24 cellular contexts compared by ENCODE assay signal in genomic region chr4:75639124-75639695, GRCh38. TPM values are rescaled to one million over a fixed set of nuclear protein-coding genes. Genes with fewer than 3 reads are reported as not detected.
DNase-seq lines count a peak whose midpoint lies in the region; ATAC-seq and TF ChIP-seq lines count a peak whose summit lies in the region.
"Had no signal": no experiment of that assay in that cellular context is flagged by ENCODE, and none has a peak within 500 bp of the region (broad histone marks: within the 10 kb centered on the region; RNA-seq: fewer than 3 reads in every experiment).

No MANE protein-coding gene starts in this region.

- CTCF ChIA-PET in activated CD8-positive, alpha-beta T cell treated with anti-CD3 and anti-CD28 coated beads for 36 hours (lab: Charles Lee): interaction anchor here (1.1 to 2.6 kb wide), 3 partner anchors 15 to 85 kb away, joined by 3 to 8 read pairs (median 5); partner anchors contain the start of gene USO1
- CTCF ChIA-PET in Caco-2 (lab: Charles Lee): no interaction called here

- 55 to 65% methylated on average over 7 of the region's 7 CpGs for WGBS in upper lobe of left lung, 2 donors

- TF ChIP-seq POLR2A in upper lobe of left lung (IDR thresholded peaks at IDR 0.05): no peak
- TF ChIP-seq POLR2A in gastrocnemius medialis (IDR thresholded peaks at IDR 0.05): no peak

- H3K4me1 Mint-ChIP-seq in activated T-cell treated with anti-CD3 and anti-CD28 coated beads, Interleukin-2, amount 50 U/mL, for 72 hours (ENCODE audit: low read depth): peaks cover 8% of the 10 kb centered on the region
- peaks cover 14% of the 10 kb centered on the region for H3K4me1 Mint-ChIP-seq in activated CD8-positive, alpha-beta T cell treated with anti-CD3 and anti-CD28 coated beads for 36 hours (ENCODE audit: low read depth)
- no peaks in the 10 kb centered on the region for H3K4me1 Mint-ChIP-seq in Caco-2 (ENCODE audit: low read depth, unreplicated experiment)
- H3K4me1 Mint-ChIP-seq: B cell had no signal

- peaks cover 1 to 15% of the 10 kb centered on the region in 2 donors for H3K36me3 Mint-ChIP-seq in activated T-cell treated with anti-CD3 and anti-CD28 coated beads, Interleukin-2, amount 50 U/mL, for 72 hours (ENCODE audit: insufficient read depth in 2 of 2)
- H3K36me3 Mint-ChIP-seq in activated CD8-positive, alpha-beta T cell treated with anti-CD3 and anti-CD28 coated beads for 36 hours (ENCODE audit: low read depth): peaks cover 26% of the 10 kb centered on the region
- peaks cover 33% of the 10 kb centered on the region for H3K36me3 Mint-ChIP-seq in Caco-2 (ENCODE audit: insufficient read depth, unreplicated experiment)

- no peak for TF ChIP-seq CTCF in activated CD8-positive, alpha-beta T cell treated with anti-CD3 and anti-CD28 coated beads for 36 hours (IDR thresholded peaks at IDR 0.05)
- TF ChIP-seq CTCF in upper lobe of left lung (IDR thresholded peaks at IDR 0.05) (no peak), Caco-2 (IDR thresholded peaks at IDR 0.05; ENCODE audit: insufficient read depth in 1 of 2, low read depth in 1 of 2, low read length in 1 of 2, severe bottlenecking in 1 of 2, unreplicated experiment in 1 of 2) (no peak), gastrocnemius medialis (IDR thresholded peaks at IDR 0.05 in 4 of 5, conservative IDR thresholded peaks at IDR 0.05 in 1 of 5) (no peak)

- no peak for DNase-seq in activated T-cell treated with anti-CD3 and anti-CD28 coated beads, Interleukin-2, amount 50 U/mL, for 72 hours
- DNase-seq in activated T-cell treated with anti-CD3 and anti-CD28 coated beads for 4 hours (no peak), left lobe of liver (ENCODE audit: low spot score) (no peak), upper lobe of left lung (peak in 1 of 2 donors; percentile 82), GOT3 (lab: John Stamatoyannopoulos, UW) (no peak), Caco-2 (no peak), gastrocnemius medialis (no peak)
- no peak for DNase-seq in activated CD8-positive, alpha-beta T cell treated with anti-CD3 and anti-CD28 coated beads for 36 hours
- DNase-seq: activated CD4-positive, alpha-beta T cell treated with anti-CD3 and anti-CD28 coated beads, Interleukin-2, amount 50 U/mL, for 4 hours; activated naive CD4-positive, alpha-beta T cell treated with anti-CD3 and anti-CD28 coated beads for 36 hours; activated T-cell treated with anti-CD3 and anti-CD28 coated beads, Interleukin-2, amount 50 U/mL, for 1 hour; foreskin melanocyte; hypothalamus; NCI-H1436 treated with DMSO at 0.1 percent for 48 hours; NCI-H526; occipital lobe; retina; SK-N-SH; spleen; stimulated activated CD4-positive, alpha-beta T cell treated with anti-CD3 and anti-CD28 coated beads, Interleukin-4, amount 100 ng/mL, for 1 hour; stimulated activated naive CD4-positive, alpha-beta T cell treated with Interleukin-2 at 50 U/mL for 16 hours; tibial artery had no signal

- H3K4me1 ChIP-seq in upper lobe of left lung (peaks cover 0 to 12% (median 9%) of the 10 kb centered on the region in 4 donors), Caco-2 (no peaks in the 10 kb centered on the region), gastrocnemius medialis (no peaks in the 10 kb centered on the region)

- no peaks in the 10 kb centered on the region for H3K9me3 ChIP-seq in upper lobe of left lung
- H3K9me3 ChIP-seq in Caco-2: no peaks in the 10 kb centered on the region
- no peaks in the 10 kb centered on the region for H3K9me3 ChIP-seq in gastrocnemius medialis
- H3K9me3 ChIP-seq: SK-N-SH, spleen, tibial artery had no signal

- H3K27me3 ChIP-seq in upper lobe of left lung (no peaks in the 10 kb centered on the region), Caco-2 (replicated peaks; ENCODE audit: control insufficient read depth, insufficient read depth, low read length) (no peaks in the 10 kb centered on the region), gastrocnemius medialis (no peaks in the 10 kb centered on the region)
- H3K27me3 ChIP-seq: spleen, tibial artery had no signal

- peak overlapping the region in 2 of 4 donors; percentile 8 to 16 for H3K27ac ChIP-seq in upper lobe of left lung
- H3K27ac ChIP-seq in gastrocnemius medialis: no peak overlapping the region
- H3K27ac ChIP-seq: HL-60, spleen, tibial artery had no signal

- in situ Hi-C loops in gastrocnemius medialis (cut with MboI; ENCODE audit: low sequenced_read_pairs in 4 of 4): no loop called here

- POLR2A ChIA-PET in activated CD8-positive, alpha-beta T cell treated with anti-CD3 and anti-CD28 coated beads for 36 hours (lab: Charles Lee): interaction anchor here (0.9 to 1.5 kb wide), 4 partner anchors 10 to 85 kb away, joined by 3 to 4 read pairs (median 4); partner anchors contain the start of gene USO1
- POLR2A ChIA-PET in Caco-2 (lab: Charles Lee): no interaction called here

- no peaks in the 10 kb centered on the region for H3K9me3 Mint-ChIP-seq in activated T-cell treated with anti-CD3 and anti-CD28 coated beads, Interleukin-2, amount 50 U/mL, for 72 hours
- no peaks in the 10 kb centered on the region for H3K9me3 Mint-ChIP-seq in activated CD8-positive, alpha-beta T cell treated with anti-CD3 and anti-CD28 coated beads for 36 hours
- H3K9me3 Mint-ChIP-seq in Caco-2 (ENCODE audit: unreplicated experiment): no peaks in the 10 kb centered on the region
- H3K9me3 Mint-ChIP-seq: activated naive CD4-positive, alpha-beta T cell treated with anti-CD3 and anti-CD28 coated beads for 36 hours had no signal

- peaks cover 0 to 11% (median 2%) of the 10 kb centered on the region in 4 donors for H3K36me3 ChIP-seq in upper lobe of left lung
- no peaks in the 10 kb centered on the region; the same call in 1 of the 2 replicates for H3K36me3 ChIP-seq in Caco-2 (ENCODE audit: control insufficient read depth, insufficient read depth, low read length)
- peaks cover 0 to 12% of the 10 kb centered on the region in 2 donors for H3K36me3 ChIP-seq in gastrocnemius medialis

- H3K4me3 Mint-ChIP-seq in activated T-cell treated with anti-CD3 and anti-CD28 coated beads, Interleukin-2, amount 50 U/mL, for 72 hours: no peak overlapping the region
- no peak overlapping the region for H3K4me3 Mint-ChIP-seq in activated CD8-positive, alpha-beta T cell treated with anti-CD3 and anti-CD28 coated beads for 36 hours
- H3K4me3 Mint-ChIP-seq in Caco-2 (ENCODE audit: unreplicated experiment): no peak overlapping the region
- H3K4me3 Mint-ChIP-seq: activated naive CD4-positive, alpha-beta T cell treated with anti-CD3 and anti-CD28 coated beads for 36 hours; B cell had no signal

- H3K4me3 ChIP-seq in upper lobe of left lung (no peak overlapping the region), Caco-2 (ENCODE audit: low read depth, low read length) (no peak overlapping the region), gastrocnemius medialis (no peak overlapping the region)
- H3K4me3 ChIP-seq: spleen, tibial artery had no signal

- H3K27me3 Mint-ChIP-seq in activated T-cell treated with anti-CD3 and anti-CD28 coated beads, Interleukin-2, amount 50 U/mL, for 72 hours (ENCODE audit: low read depth): no peaks in the 10 kb centered on the region
- no peaks in the 10 kb centered on the region for H3K27me3 Mint-ChIP-seq in activated CD8-positive, alpha-beta T cell treated with anti-CD3 and anti-CD28 coated beads for 36 hours
- H3K27me3 Mint-ChIP-seq in Caco-2 (ENCODE audit: insufficient read depth, unreplicated experiment): no peaks in the 10 kb centered on the region
- H3K27me3 Mint-ChIP-seq: B cell had no signal

- BruUV-seq in Caco-2 (replicated peaks; lab: Mats Ljungman, UMichigan): no TSS peak

- H3K27ac Mint-ChIP-seq in activated T-cell treated with anti-CD3 and anti-CD28 coated beads, Interleukin-2, amount 50 U/mL, for 72 hours: no peak overlapping the region
- peak overlapping the region; percentile 18 for H3K27ac Mint-ChIP-seq in activated CD8-positive, alpha-beta T cell treated with anti-CD3 and anti-CD28 coated beads for 36 hours
- no peak overlapping the region for H3K27ac Mint-ChIP-seq in Caco-2 (ENCODE audit: unreplicated experiment)
- H3K27ac Mint-ChIP-seq: activated naive CD4-positive, alpha-beta T cell treated with anti-CD3 and anti-CD28 coated beads for 36 hours; B cell had no signal

- TF ChIP-seq EP300 in upper lobe of left lung (IDR thresholded peaks at IDR 0.05): peak in 1 of 4 donors; percentile 10

- ATAC-seq in activated T-cell treated with anti-CD3 and anti-CD28 coated beads, Interleukin-2, amount 50 U/mL, for 72 hours (replicated peaks in 1 of 2): peak; percentile 5 to 25
- peak; percentile 9 for ATAC-seq in activated CD8-positive, alpha-beta T cell treated with anti-CD3 and anti-CD28 coated beads for 36 hours
- ATAC-seq in left lobe of liver (peak; percentile 89), upper lobe of left lung (ENCODE audit: low FRiP score in 2 of 2) (peak; percentile 42 to 91), gastrocnemius medialis (no peak)

- intact Hi-C loops in activated CD8-positive, alpha-beta T cell treated with anti-CD3 and anti-CD28 coated beads for 36 hours (cut with micrococcal nuclease): no loop called here
- intact Hi-C loops in Caco-2 (cut with micrococcal nuclease; ENCODE audit: unreplicated experiment): no loop called here
- intact Hi-C loops in gastrocnemius medialis (cut with DNase I; ENCODE audit: low total_unique reads): loop anchor here (10.0 kb wide), 1 partner anchor 206 kb away; no protein-coding TSS in a partner anchor

RNA-seq across cellular contexts. Expression of gene CDKL2, which starts 8.9 kb away (rescaled TPM):
- total RNA-seq in activated T-cell treated with anti-CD3 and anti-CD28 coated beads, Interleukin-2, amount 50 U/mL, for 72 hours: 1 to 10 TPM; 1.3 to 2.2 TPM
- total RNA-seq in activated CD8-positive, alpha-beta T cell treated with anti-CD3 and anti-CD28 coated beads for 36 hours: 1 to 10 TPM in 1 of 2 experiments, under 1 TPM in 1; 0.83 to 1.0 TPM
- total RNA-seq in left lobe of liver: 0.13 TPM
- total RNA-seq in upper lobe of left lung: 10 to 100 TPM in 5 of 6 donors, 1 to 10 TPM in 1; 3.7 to 32.4 (median 17.0) TPM
- total RNA-seq in Caco-2 (2022): 1.5 and 1.9 TPM in 2 replicates
- total RNA-seq in gastrocnemius medialis: not detected

RNA-seq across cellular contexts. Expression of gene G3BP2, which starts 34.0 kb away (rescaled TPM):
- 100 to 1,000 TPM; 204 to 212 TPM for total RNA-seq in activated T-cell treated with anti-CD3 and anti-CD28 coated beads, Interleukin-2, amount 50 U/mL, for 72 hours
- total RNA-seq in activated CD8-positive, alpha-beta T cell treated with anti-CD3 and anti-CD28 coated beads for 36 hours: 100 to 1,000 TPM; 185 to 197 TPM
- total RNA-seq in left lobe of liver: 52.2 TPM
- total RNA-seq in upper lobe of left lung: 100 to 1,000 TPM in 3 of 6 donors, 10 to 100 TPM in 3; 42.8 to 121 (median 97.1) TPM
- total RNA-seq in Caco-2 (2022): 187 TPM in 2 replicates
- 100 to 1,000 TPM; 123 to 226 (median 132) TPM for total RNA-seq in gastrocnemius medialis

Comparison
In these comparisons a context has a peak if more than half of its experiments do, and no peak if none do; other contexts are left out.
1. ATAC-seq: peak in activated T-cell treated with anti-CD3 and anti-CD28 coated beads, Interleukin-2, amount 50 U/mL, for 72 hours (2 of 2), activated CD8-positive, alpha-beta T cell treated with anti-CD3 and anti-CD28 coated beads for 36 hours (single experiment), left lobe of liver (single experiment) and upper lobe of left lung (2 of 2); none in gastrocnemius medialis (0 of 2).